In genomic region chr14:103529383-103530365, GRCh38 we compare ENCODE assay signal across 8 cellular contexts. TPM values are rescaled to one million over a fixed set of nuclear protein-coding genes. Genes with fewer than 3 reads are reported as not detected.
DNase-seq lines count a peak whose midpoint lies in the region; ATAC-seq, FAIRE-seq and TF ChIP-seq lines count a peak whose summit lies in the region.

No MANE protein-coding gene starts in this region.

- ATAC-seq in activated naive CD4-positive, alpha-beta T cell treated with anti-CD3 and anti-CD28 coated beads, Interleukin-2, amount 50 U/mL, for 72 hours = no peak
- ATAC-seq in HG02759 (IDR thresholded peaks at IDR 0.05; ENCODE audit: unreplicated experiment) = no peak

- peaks cover 4% of the 10 kb centered on the region for H3K27me3 Mint-ChIP-seq in T-helper 1 cell treated with Interleukin-12 subunit alpha and Interleukin-12 subunit beta and Interleukin-4 antibody, amounts not matched to agents 30 μg/mL and 1 μg/mL, for 36 hours (ENCODE audit: low read depth)

- H3K36me3 Mint-ChIP-seq in T-helper 1 cell treated with Interleukin-12 subunit alpha and Interleukin-12 subunit beta and Interleukin-4 antibody, amounts not matched to agents 30 μg/mL and 1 μg/mL, for 36 hours (ENCODE audit: low read depth) = peaks cover 2% of the 10 kb centered on the region
- peaks cover 0 to 5% of the 10 kb centered on the region in 2 donors for H3K36me3 Mint-ChIP-seq in activated naive CD4-positive, alpha-beta T cell treated with anti-CD3 and anti-CD28 coated beads, Interleukin-2, amount 50 U/mL, for 72 hours

- peak overlapping the region; percentile 98 for H3K4me3 Mint-ChIP-seq in T-helper 1 cell treated with Interleukin-12 subunit alpha and Interleukin-12 subunit beta and Interleukin-4 antibody, amounts not matched to agents 30 μg/mL and 1 μg/mL, for 36 hours

- dilution Hi-C loops in keratinocyte (cut with MboI; ENCODE audit: extremely low pct_ligation_motif_present, low sequenced_read_pairs) = no loop called here

- no peaks in the 10 kb centered on the region for H3K9me3 ChIP-seq in keratinocyte (ENCODE audit: control insufficient read depth, low read depth, low read length)

- no peak for TF ChIP-seq CTCF in keratinocyte (optimal IDR thresholded peaks at IDR 0.05 in 1 of 3, IDR thresholded peaks at IDR 0.05 in 1 of 3, conservative IDR thresholded peaks at IDR 0.05 in 1 of 3; ENCODE audit: extremely low read depth in 1 of 3, insufficient read depth in 2 of 3, low read length in 3 of 3)

- H3K4me2 ChIP-seq in keratinocyte (ENCODE audit: control insufficient read depth, extremely low read depth, insufficient read depth, low read depth, low read length) = peak overlapping the region; percentile 94

- H3K27me3 ChIP-seq in keratinocyte (ENCODE audit: control insufficient read depth, extremely low read depth, insufficient read depth, low read length) = no peaks in the 10 kb centered on the region

- H3K4me3 ChIP-seq in keratinocyte (ENCODE audit: control insufficient read depth in 2 of 3, extremely low read depth in 1 of 3, insufficient read depth in 2 of 3, low read depth in 1 of 3, low read length in 3 of 3) = peak overlapping the region; percentile 68 to 79 (median 72)

- H3K4me1 ChIP-seq in keratinocyte (ENCODE audit: control insufficient read depth, extremely low read depth, insufficient read depth, low read length) = peaks cover 28% of the 10 kb centered on the region

- peak overlapping the region; percentile 83 for H3K9ac ChIP-seq in keratinocyte (ENCODE audit: control insufficient read depth, extremely low read depth, insufficient read depth, low read length)

- peak overlapping the region; percentile 68 for H3K27ac ChIP-seq in keratinocyte (ENCODE audit: control insufficient read depth, insufficient read depth, low read length)
- H3K27ac ChIP-seq in temporal lobe (ENCODE audit: low read depth, low read length) = peak overlapping the region; percentile 80

- H3K79me2 ChIP-seq in keratinocyte (ENCODE audit: control insufficient read depth, insufficient read depth, low read length) = peaks cover 32% of the 10 kb centered on the region

- no peaks in the 10 kb centered on the region for H3K9me3 Mint-ChIP-seq in T-helper 1 cell treated with Interleukin-12 subunit alpha and Interleukin-12 subunit beta and Interleukin-4 antibody, amounts not matched to agents 30 μg/mL and 1 μg/mL, for 36 hours
- no peaks in the 10 kb centered on the region for H3K9me3 Mint-ChIP-seq in activated naive CD4-positive, alpha-beta T cell treated with anti-CD3 and anti-CD28 coated beads, Interleukin-2, amount 50 U/mL, for 72 hours

- DNase-seq in T-helper 1 cell (no peak), keratinocyte (ENCODE audit: low read depth, low spot score) (no peak), glomerular visceral epithelial cell (ENCODE audit: extremely low spot score) (no peak), HUDEP-2 (lab: John Stamatoyannopoulos, UW; ENCODE audit: unreplicated experiment in 76 of 76) (no peak)
- DNase-seq in activated naive CD4-positive, alpha-beta T cell treated with anti-CD3 and anti-CD28 coated beads, Interleukin-2, amount 50 U/mL, for 72 hours (ENCODE audit: low spot score in 2 of 2) = no peak

- H3K27ac Mint-ChIP-seq in T-helper 1 cell treated with Interleukin-12 subunit alpha and Interleukin-12 subunit beta and Interleukin-4 antibody, amounts not matched to agents 30 μg/mL and 1 μg/mL, for 36 hours = peak overlapping the region; percentile 98
- peak overlapping the region; percentile 91 to 97 for H3K27ac Mint-ChIP-seq in activated naive CD4-positive, alpha-beta T cell treated with anti-CD3 and anti-CD28 coated beads, Interleukin-2, amount 50 U/mL, for 72 hours

- no peak for FAIRE-seq in keratinocyte (lab: Jason Lieb, UNC)

- no peaks in the 10 kb centered on the region for H3K9me1 ChIP-seq in keratinocyte (ENCODE audit: control insufficient read depth, extremely low read depth, insufficient read depth, low read length)

- peak overlapping the region; percentile 21 for H2AFZ ChIP-seq in keratinocyte (ENCODE audit: control insufficient read depth, low read length)

- peaks cover 17% of the 10 kb centered on the region for H3K4me1 Mint-ChIP-seq in T-helper 1 cell treated with Interleukin-12 subunit alpha and Interleukin-12 subunit beta and Interleukin-4 antibody, amounts not matched to agents 30 μg/mL and 1 μg/mL, for 36 hours (ENCODE audit: low read depth)

- H4K20me1 ChIP-seq in keratinocyte (ENCODE audit: control insufficient read depth, extremely low read depth, insufficient read depth, low read length) = no peaks in the 10 kb centered on the region

- peaks cover 8 to 17% of the 10 kb centered on the region in 2 experiments for H3K36me3 ChIP-seq in keratinocyte (ENCODE audit: control insufficient read depth in 2 of 2, extremely low read depth in 1 of 2, insufficient read depth in 2 of 2, low read length in 2 of 2)

RNA-seq across cellular contexts. Expression of gene TRMT61A, which starts 0.7 kb away (rescaled TPM):
- 1 to 10 TPM; 5.6 to 9.2 TPM for total RNA-seq in activated naive CD4-positive, alpha-beta T cell treated with anti-CD3 and anti-CD28 coated beads, Interleukin-2, amount 50 U/mL, for 72 hours
- 4.4 to 8.9 TPM (median 5.9 TPM) in 3 replicates for polyA plus RNA-seq in keratinocyte
- 0.64 TPM for polyA plus RNA-seq in keratinocyte (2011; ENCODE audit: low read depth)
- 3.7 and 9.9 TPM in 2 replicates for polyA plus RNA-seq in keratinocyte (2011; cell fraction: cytosol; rRNA removed)
- 8.1 and 10.7 TPM in 2 replicates for polyA plus RNA-seq in keratinocyte (2011; cell fraction: nucleus; rRNA removed)
- 5.2 and 10.0 TPM in 2 replicates for polyA plus RNA-seq in keratinocyte (2012; ENCODE audit: low replicate concordance)
- 2.1 to 5.0 TPM (median 3.2 TPM) in 3 replicates for polyA minus RNA-seq in keratinocyte
- 8.8 TPM for polyA minus RNA-seq in keratinocyte (2011; cell fraction: cytosol; rRNA and poly(A)+ RNA removed)
- polyA minus RNA-seq in keratinocyte (2011; cell fraction: nucleus; rRNA and poly(A)+ RNA removed) = 5.4 and 6.7 TPM in 2 replicates
- total RNA-seq in temporal lobe = 4.7 TPM

RNA-seq across cellular contexts. Expression of gene CKB, which starts 7.0 kb away (rescaled TPM):
- total RNA-seq in activated naive CD4-positive, alpha-beta T cell treated with anti-CD3 and anti-CD28 coated beads, Interleukin-2, amount 50 U/mL, for 72 hours = 1 to 10 TPM; 2.6 to 9.4 TPM
- polyA plus RNA-seq in keratinocyte = 8.2 to 60.7 TPM (median 10.0 TPM) in 3 replicates
- 94.1 TPM for polyA plus RNA-seq in keratinocyte (2011; ENCODE audit: low read depth)
- polyA plus RNA-seq in keratinocyte (2011; cell fraction: cytosol; rRNA removed) = 15.4 and 80.5 TPM in 2 replicates
- 49.1 and 79.4 TPM in 2 replicates for polyA plus RNA-seq in keratinocyte (2011; cell fraction: nucleus; rRNA removed)
- polyA plus RNA-seq in keratinocyte (2012; ENCODE audit: low replicate concordance) = 16.1 and 59.8 TPM in 2 replicates
- polyA minus RNA-seq in keratinocyte = 4.6 to 13.7 TPM (median 11.2 TPM) in 3 replicates
- 58.3 TPM for polyA minus RNA-seq in keratinocyte (2011; cell fraction: cytosol; rRNA and poly(A)+ RNA removed)
- 7.6 and 11.1 TPM in 2 replicates for polyA minus RNA-seq in keratinocyte (2011; cell fraction: nucleus; rRNA and poly(A)+ RNA removed)
- total RNA-seq in temporal lobe = 249 TPM

RNA-seq across cellular contexts. Expression of gene BAG5, which starts 32.8 kb away (rescaled TPM):
- total RNA-seq in activated naive CD4-positive, alpha-beta T cell treated with anti-CD3 and anti-CD28 coated beads, Interleukin-2, amount 50 U/mL, for 72 hours = 10 to 100 TPM; 15.6 to 24.1 TPM
- 6.9 to 14.4 TPM (median 13.8 TPM) in 3 replicates for polyA plus RNA-seq in keratinocyte
- 120 TPM for polyA plus RNA-seq in keratinocyte (2011; ENCODE audit: low read depth)
- polyA plus RNA-seq in keratinocyte (2011; cell fraction: cytosol; rRNA removed) = 9.5 and 14.2 TPM in 2 replicates
- 16.5 and 19.6 TPM in 2 replicates for polyA plus RNA-seq in keratinocyte (2011; cell fraction: nucleus; rRNA removed)
- polyA plus RNA-seq in keratinocyte (2012; ENCODE audit: low replicate concordance) = 20.1 and 21.2 TPM in 2 replicates
- polyA minus RNA-seq in keratinocyte = 9.9 to 18.6 TPM (median 13.9 TPM) in 3 replicates
- 12.7 TPM for polyA minus RNA-seq in keratinocyte (2011; cell fraction: cytosol; rRNA and poly(A)+ RNA removed)
- polyA minus RNA-seq in keratinocyte (2011; cell fraction: nucleus; rRNA and poly(A)+ RNA removed) = 9.3 and 17.5 TPM in 2 replicates
- 32.2 TPM for total RNA-seq in temporal lobe

RNA-seq across cellular contexts. Expression of gene COA8, which starts 33.1 kb away (rescaled TPM):
- total RNA-seq in activated naive CD4-positive, alpha-beta T cell treated with anti-CD3 and anti-CD28 coated beads, Interleukin-2, amount 50 U/mL, for 72 hours = 10 to 100 TPM; 14.1 to 39.9 TPM
- polyA plus RNA-seq in keratinocyte = 20.6 to 26.1 TPM (median 24.8 TPM) in 3 replicates
- 35.0 TPM for polyA plus RNA-seq in keratinocyte (2011; ENCODE audit: low read depth)
- polyA plus RNA-seq in keratinocyte (2011; cell fraction: cytosol; rRNA removed) = 19.4 and 29.1 TPM in 2 replicates
- polyA plus RNA-seq in keratinocyte (2011; cell fraction: nucleus; rRNA removed) = 7.3 and 7.4 TPM in 2 replicates
- polyA plus RNA-seq in keratinocyte (2012; ENCODE audit: low replicate concordance) = 43.4 and 43.6 TPM in 2 replicates
- 5.1 to 8.4 TPM (median 7.2 TPM) in 3 replicates for polyA minus RNA-seq in keratinocyte
- 14.8 TPM for polyA minus RNA-seq in keratinocyte (2011; cell fraction: cytosol; rRNA and poly(A)+ RNA removed)
- polyA minus RNA-seq in keratinocyte (2011; cell fraction: nucleus; rRNA and poly(A)+ RNA removed) = 3.4 and 8.8 TPM in 2 replicates
- 26.8 TPM for total RNA-seq in temporal lobe

Comparison
In these comparisons a context has a peak if more than half of its experiments do, and no peak if none do; other contexts are left out.
1. RNA of gene CKB, which starts 7.0 kb away (total RNA-seq): 249 TPM in temporal lobe (single experiment); 2.6 to 9.4 TPM in activated naive CD4-positive, alpha-beta T cell treated with anti-CD3 and anti-CD28 coated beads, Interleukin-2, amount 50 U/mL, for 72 hours; every median in the first group is over 10 times any median in the second.